Comparison of ENCODE assay signal across 8 cellular contexts in genomic region chr12:92927055-92927435, GRCh38. TPM values are rescaled to one million over a fixed set of nuclear protein-coding genes. Genes with fewer than 3 reads are reported as not detected.
DNase-seq lines count a peak whose midpoint lies in the region; TF ChIP-seq lines count a peak whose summit lies in the region.

No MANE protein-coding gene starts in this region.

- H3K36me3 ChIP-seq in Loucy (ENCODE audit: insufficient read depth, low read length) (no peaks in the 10 kb centered on the region), smooth muscle cell (ENCODE audit: low read depth) (no peaks in the 10 kb centered on the region)

- H3K4me1 ChIP-seq in Loucy (ENCODE audit: insufficient read depth, low read length, poor library complexity, severe bottlenecking), result peaks cover 41% of the 10 kb centered on the region
- peaks cover 13% of the 10 kb centered on the region for H3K4me1 ChIP-seq in smooth muscle cell (ENCODE audit: low read depth)

- H3K79me2 ChIP-seq in Loucy (ENCODE audit: insufficient read depth, low read length), result peaks cover 62% of the 10 kb centered on the region
- peaks cover 53% of the 10 kb centered on the region for H3K79me2 ChIP-seq in smooth muscle cell (ENCODE audit: low read depth)

- H4K20me1 ChIP-seq in Loucy (ENCODE audit: insufficient read depth, low read length, poor library complexity, severe bottlenecking) (peaks cover 28% of the 10 kb centered on the region), smooth muscle cell (ENCODE audit: low read depth) (peaks cover 48% of the 10 kb centered on the region)

- peak; percentile 56 for TF ChIP-seq CTCF in Loucy (conservative IDR thresholded peaks at IDR 0.05; ENCODE audit: low read length)
- TF ChIP-seq CTCF in fibroblast of pulmonary artery (IDR thresholded peaks at IDR 0.05; ENCODE audit: low read length, missing control alignments), result peak; percentile 24
- no peak for TF ChIP-seq CTCF in smooth muscle cell (IDR thresholded peaks at IDR 0.05; ENCODE audit: borderline replicate concordance, insufficient read depth, poor library complexity, severe bottlenecking)

- H2AFZ ChIP-seq in Loucy (ENCODE audit: low read length) (no peak overlapping the region), smooth muscle cell (ENCODE audit: low read depth) (no peak overlapping the region)

- H3K4me3 ChIP-seq in Loucy (ENCODE audit: low read length, poor library complexity, severe bottlenecking) (peak overlapping the region; percentile 80), fibroblast of pulmonary artery (replicated peaks; ENCODE audit: low read depth, low read length) (peak overlapping the region; percentile 78), smooth muscle cell (peak overlapping the region; percentile 94)

- H3F3A ChIP-seq in Loucy (ENCODE audit: low read depth), result no peaks in the 10 kb centered on the region
- H3F3A ChIP-seq in smooth muscle cell (ENCODE audit: low read depth), result peaks cover 21% of the 10 kb centered on the region

- H3K4me2 ChIP-seq in Loucy (ENCODE audit: low read depth, low read length, poor library complexity, severe bottlenecking) (peak overlapping the region; percentile 87), smooth muscle cell (peak overlapping the region; percentile 92)

- peak; percentile 11 for DNase-seq in NCI-H2171 treated with DMSO at 0.1 percent for 48 hours (lab: John Stamatoyannopoulos, UW)
- DNase-seq in NCI-H2171 (lab: John Stamatoyannopoulos, UW), result no peak
- peak; percentile 48 for DNase-seq in activated CD8-positive, alpha-beta memory T cell treated with anti-CD3 and anti-CD28 coated beads, Interleukin-2, amount 50 U/mL, for 4 hours
- DNase-seq in fibroblast of pulmonary artery (ENCODE audit: low read depth), result peak; percentile 51
- DNase-seq in smooth muscle cell (lab: John Stamatoyannopoulos, UW; ENCODE audit: unreplicated experiment), result no peak
- no peak for DNase-seq in SKM-1 (lab: John Stamatoyannopoulos, UW; ENCODE audit: unreplicated experiment)
- no peak for DNase-seq in NCI-H2081 treated with DMSO at 0.1 percent for 48 hours (lab: John Stamatoyannopoulos, UW)

- H3K27ac ChIP-seq in smooth muscle cell (ENCODE audit: low read depth), result peak overlapping the region; percentile 99

- H3K27me3 ChIP-seq in Loucy (ENCODE audit: insufficient read depth, low read length, poor library complexity, severe bottlenecking), result no peaks in the 10 kb centered on the region
- no peaks in the 10 kb centered on the region for H3K27me3 ChIP-seq in smooth muscle cell (ENCODE audit: low read depth)

- H3K9ac ChIP-seq in Loucy (ENCODE audit: low read depth, low read length, poor library complexity, severe bottlenecking), result peak overlapping the region; percentile 83
- peak overlapping the region; percentile 99 for H3K9ac ChIP-seq in smooth muscle cell (ENCODE audit: low read depth)

- H3K9me3 ChIP-seq in Loucy (ENCODE audit: insufficient read depth, low read depth, low read length), result no peaks in the 10 kb centered on the region
- H3K9me3 ChIP-seq in smooth muscle cell (replicated peaks; ENCODE audit: low read depth), result no peaks in the 10 kb centered on the region

- H3K9me2 ChIP-seq in Loucy (replicated peaks; ENCODE audit: low read depth, low read length), result no peaks in the 10 kb centered on the region

- 5% methylated on average over 4 of the region's 4 CpGs for WGBS in smooth muscle cell (ENCODE audit: low lambda C conversion rate)

RNA-seq across cellular contexts. Expression of gene EEA1, which starts 2.0 kb away (rescaled TPM):
- total RNA-seq in smooth muscle cell, result 25.1 and 28.5 TPM in 2 replicates
- polyA plus RNA-seq in smooth muscle cell, result 22.7 and 29.0 TPM in 2 replicates

Comparison
In these comparisons a context has a peak if more than half of its experiments do, and no peak if none do; other contexts are left out.
1. DNase-seq: peak in NCI-H2171 treated with DMSO at 0.1 percent for 48 hours (single experiment), activated CD8-positive, alpha-beta memory T cell treated with anti-CD3 and anti-CD28 coated beads, Interleukin-2, amount 50 U/mL, for 4 hours (single experiment) and fibroblast of pulmonary artery (single experiment); none in NCI-H2171 (single experiment), smooth muscle cell (single experiment), SKM-1 (single experiment) and NCI-H2081 treated with DMSO at 0.1 percent for 48 hours (single experiment).
2. Peak in every context shown above with its lines, with median percentiles within 50 percentile points of each other: H3K4me3 ChIP-seq.